ENCODE assay signal across 8 cellular contexts in the genomic region with DNA sequence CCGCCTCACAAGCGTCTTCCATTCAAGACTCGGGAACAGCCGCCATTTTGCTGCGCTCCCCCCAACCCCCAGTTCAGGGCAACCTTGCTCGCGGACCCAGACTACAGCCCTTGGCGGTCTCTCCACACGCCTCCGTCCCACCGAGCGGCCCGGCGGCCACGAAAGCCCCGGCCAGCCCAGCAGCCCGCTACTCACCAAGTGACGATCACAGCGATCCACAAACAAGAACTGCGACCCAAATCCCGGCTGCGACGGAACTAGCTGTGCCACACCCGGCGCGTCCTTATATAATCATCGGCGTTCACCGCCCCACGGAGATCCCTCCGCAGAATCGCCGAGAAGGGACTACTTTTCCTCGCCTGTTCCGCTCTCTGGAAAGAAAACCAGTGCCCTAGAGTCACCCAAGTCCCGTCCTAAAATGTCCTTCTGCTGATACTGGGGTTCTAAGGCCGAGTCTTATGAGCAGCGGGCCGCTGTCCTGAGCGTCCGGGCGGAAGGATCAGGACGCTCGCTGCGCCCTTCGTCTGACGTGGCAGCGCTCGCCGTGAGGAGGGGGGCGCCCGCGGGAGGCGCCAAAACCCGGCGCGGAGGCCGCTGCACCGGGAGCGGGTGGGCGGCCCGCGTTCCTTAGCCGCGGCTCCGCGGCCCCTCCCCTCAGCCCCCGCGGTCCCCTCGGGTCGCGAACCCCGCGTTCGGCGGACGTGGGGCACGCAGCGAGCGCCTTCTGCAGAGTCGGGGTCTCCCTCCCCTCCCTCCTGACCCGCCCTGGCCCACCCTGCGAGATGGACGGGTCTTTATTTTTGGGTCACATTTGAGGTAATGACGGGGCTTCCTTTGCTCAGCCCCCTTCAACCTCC. TPM values are rescaled to one million over a fixed set of nuclear protein-coding genes. Genes with fewer than 3 reads are reported as not detected.
DNase-seq lines count a peak whose midpoint lies in the region; TF ChIP-seq lines count a peak whose summit lies in the region.

A gene (minus strand): TSS at position 259 of the 857 bp plus-strand sequence. CDS start 879 bp downstream, outside the sequence.

- H3K9me3 ChIP-seq in HAP-1 (no peaks in the 10 kb centered on the region; the same call in 1 of the 2 replicates), uterus (no peaks in the 10 kb centered on the region)

- DNase-seq in Calu3 (peak; percentile 93), HAP-1 (ENCODE audit: low spot score in 2 of 2) (peak; percentile 67 to 91), cardiac septum (ENCODE audit: low spot score) (peak; percentile 95), pulmonary artery endothelial cell (ENCODE audit: low read depth, low spot score) (peak; percentile 67), uterus (peak; percentile 89 to 95), SW 1271 (lab: John Stamatoyannopoulos, UW) (no peak)

- intact Hi-C loops in Calu3 (cut with micrococcal nuclease; ENCODE audit: unreplicated experiment), result no loop called here
- intact Hi-C loops in cardiac septum (cut with DNase I), result no loop called here
- intact Hi-C loops in uterus (cut with DNase I; ENCODE audit: low total_unique reads), result no loop called here

- H3K27me3 ChIP-seq in HAP-1 (ENCODE audit: low read depth) (no peaks in the 10 kb centered on the region), uterus (peaks cover 0 to 4% of the 10 kb centered on the region in 2 donors)

- TF ChIP-seq POLR2A in uterus (IDR thresholded peaks at IDR 0.05), result peak; percentile 95 to 100

- H3K27ac Mint-ChIP-seq in Calu3 (ENCODE audit: unreplicated experiment), result peak within 1 kb of the TSS; percentile 100
- H3K27ac Mint-ChIP-seq in activated naive CD8-positive, alpha-beta T cell, result peak within 1 kb of the TSS; percentile 98

- no peaks in the 10 kb centered on the region for H3K9me3 Mint-ChIP-seq in Calu3 (ENCODE audit: low read depth, unreplicated experiment)
- no peaks in the 10 kb centered on the region for H3K9me3 Mint-ChIP-seq in activated naive CD8-positive, alpha-beta T cell (ENCODE audit: low read depth)

- H3K4me3 ChIP-seq in HAP-1, result peak within 1 kb of the TSS; percentile 98
- H3K4me3 ChIP-seq in uterus, result peak within 1 kb of the TSS; percentile 67 to 91

- H3K4me1 ChIP-seq in HAP-1 (peaks cover 34% of the 10 kb centered on the region), uterus (peaks cover 15 to 16% of the 10 kb centered on the region in 2 donors)

- CTCF ChIA-PET in Calu3 (lab: Charles Lee), result interaction anchor here (1.1 to 5.9 kb wide), 3 partner anchors 8 to 25 kb away, joined by 5 to 62 read pairs (median 6); no protein-coding TSS in a partner anchor

- in situ Hi-C loops in HAP-1 (cut with MboI; ENCODE audit: low sequenced_read_pairs), result no loop called here

- no TSS peak for BruUV-seq in Calu3 (replicated peaks; lab: Mats Ljungman, UMichigan)

- no peak for TF ChIP-seq CTCF in Calu3 (IDR thresholded peaks at IDR 0.05; ENCODE audit: unreplicated experiment)
- TF ChIP-seq CTCF in uterus (IDR thresholded peaks at IDR 0.05), result peak in 2 of 4 experiments; percentile 25 to 41

- H3K27ac ChIP-seq in uterus, result peak within 1 kb of the TSS; percentile 99 to 100

- H3K4me3 Mint-ChIP-seq in Calu3 (ENCODE audit: low read depth, unreplicated experiment), result peak within 1 kb of the TSS; percentile 98
- H3K4me3 Mint-ChIP-seq in activated naive CD8-positive, alpha-beta T cell, result peak within 1 kb of the TSS; percentile 99

- H3K36me3 Mint-ChIP-seq in Calu3 (ENCODE audit: insufficient read depth, unreplicated experiment), result peaks cover 96% of the 10 kb centered on the region
- H3K36me3 Mint-ChIP-seq in activated naive CD8-positive, alpha-beta T cell, result peaks cover 21% of the 10 kb centered on the region

- H3K27me3 Mint-ChIP-seq in Calu3 (ENCODE audit: unreplicated experiment), result peaks cover 13% of the 10 kb centered on the region
- H3K27me3 Mint-ChIP-seq in activated naive CD8-positive, alpha-beta T cell, result no peaks in the 10 kb centered on the region

- peaks cover 71% of the 10 kb centered on the region for H3K4me1 Mint-ChIP-seq in Calu3 (ENCODE audit: low read depth, unreplicated experiment)
- H3K4me1 Mint-ChIP-seq in activated naive CD8-positive, alpha-beta T cell (ENCODE audit: low read depth), result peaks cover 78% of the 10 kb centered on the region

- peaks cover 20% of the 10 kb centered on the region for H3K36me3 ChIP-seq in HAP-1 (replicated peaks)
- H3K36me3 ChIP-seq in uterus, result no peaks in the 10 kb centered on the region

TF ChIP-seq in PFSK-1, 5 proteins besides CTCF, POLR2A, EP300 and RAD21:
- TF ChIP-seq TAF1 (IDR thresholded peaks at IDR 0.05; ENCODE audit: borderline replicate concordance, insufficient read depth, low read length), result peak; percentile 94
- peak; percentile 72 for TF ChIP-seq FOXP2 (optimal IDR thresholded peaks at IDR 0.05; ENCODE audit: borderline replicate concordance, extremely low read depth, extremely low read length, insufficient read depth)
- TF ChIP-seq SIN3A (IDR thresholded peaks at IDR 0.05; ENCODE audit: borderline replicate concordance, insufficient read depth, low read length), result peak; percentile 97
- TF ChIP-seq POLR2AphosphoS5 (IDR thresholded peaks at IDR 0.05; ENCODE audit: low read depth, low read length), result peak; percentile 100
- TF ChIP-seq, protein P1, sequence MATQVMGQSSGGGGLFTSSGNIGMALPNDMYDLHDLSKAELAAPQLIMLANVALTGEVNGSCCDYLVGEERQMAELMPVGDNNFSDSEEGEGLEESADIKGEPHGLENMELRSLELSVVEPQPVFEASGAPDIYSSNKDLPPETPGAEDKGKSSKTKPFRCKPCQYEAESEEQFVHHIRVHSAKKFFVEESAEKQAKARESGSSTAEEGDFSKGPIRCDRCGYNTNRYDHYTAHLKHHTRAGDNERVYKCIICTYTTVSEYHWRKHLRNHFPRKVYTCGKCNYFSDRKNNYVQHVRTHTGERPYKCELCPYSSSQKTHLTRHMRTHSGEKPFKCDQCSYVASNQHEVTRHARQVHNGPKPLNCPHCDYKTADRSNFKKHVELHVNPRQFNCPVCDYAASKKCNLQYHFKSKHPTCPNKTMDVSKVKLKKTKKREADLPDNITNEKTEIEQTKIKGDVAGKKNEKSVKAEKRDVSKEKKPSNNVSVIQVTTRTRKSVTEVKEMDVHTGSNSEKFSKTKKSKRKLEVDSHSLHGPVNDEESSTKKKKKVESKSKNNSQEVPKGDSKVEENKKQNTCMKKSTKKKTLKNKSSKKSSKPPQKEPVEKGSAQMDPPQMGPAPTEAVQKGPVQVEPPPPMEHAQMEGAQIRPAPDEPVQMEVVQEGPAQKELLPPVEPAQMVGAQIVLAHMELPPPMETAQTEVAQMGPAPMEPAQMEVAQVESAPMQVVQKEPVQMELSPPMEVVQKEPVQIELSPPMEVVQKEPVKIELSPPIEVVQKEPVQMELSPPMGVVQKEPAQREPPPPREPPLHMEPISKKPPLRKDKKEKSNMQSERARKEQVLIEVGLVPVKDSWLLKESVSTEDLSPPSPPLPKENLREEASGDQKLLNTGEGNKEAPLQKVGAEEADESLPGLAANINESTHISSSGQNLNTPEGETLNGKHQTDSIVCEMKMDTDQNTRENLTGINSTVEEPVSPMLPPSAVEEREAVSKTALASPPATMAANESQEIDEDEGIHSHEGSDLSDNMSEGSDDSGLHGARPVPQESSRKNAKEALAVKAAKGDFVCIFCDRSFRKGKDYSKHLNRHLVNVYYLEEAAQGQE (IDR thresholded peaks at IDR 0.05; ENCODE audit: insufficient read depth in 1 of 2, low read depth in 2 of 2, low read length in 2 of 2), result peak in 1 of 2 experiments; percentile 27; a peak in 1 of 4 replicates

RNA-seq across cellular contexts. Expression of the gene that starts here (rescaled TPM):
- total RNA-seq in Calu3 (2022), result 1,247 and 1,434 TPM in 2 replicates
- polyA plus RNA-seq in PFSK-1 (2012; ENCODE audit: insufficient read length, low read depth), result 896 TPM
- total RNA-seq in cardiac septum, result 1,009 TPM
- total RNA-seq in pulmonary artery endothelial cell, result 1,744 and 2,029 TPM in 2 replicates
- 1,000 to 10,000 TPM in 2 of 4 donors, 100 to 1,000 TPM in 2; 821 to 1,719 (median 1,034) TPM for total RNA-seq in uterus

Comparison
In these comparisons a context has a peak if more than half of its experiments do, and no peak if none do; other contexts are left out.
1. DNase-seq: peak in Calu3 (single experiment), HAP-1 (2 of 2), cardiac septum (single experiment), pulmonary artery endothelial cell (single experiment) and uterus (2 of 2); none in SW 1271 (0 of 2).